ENCODE assay signal across 13 cellular contexts in the genomic region with DNA sequence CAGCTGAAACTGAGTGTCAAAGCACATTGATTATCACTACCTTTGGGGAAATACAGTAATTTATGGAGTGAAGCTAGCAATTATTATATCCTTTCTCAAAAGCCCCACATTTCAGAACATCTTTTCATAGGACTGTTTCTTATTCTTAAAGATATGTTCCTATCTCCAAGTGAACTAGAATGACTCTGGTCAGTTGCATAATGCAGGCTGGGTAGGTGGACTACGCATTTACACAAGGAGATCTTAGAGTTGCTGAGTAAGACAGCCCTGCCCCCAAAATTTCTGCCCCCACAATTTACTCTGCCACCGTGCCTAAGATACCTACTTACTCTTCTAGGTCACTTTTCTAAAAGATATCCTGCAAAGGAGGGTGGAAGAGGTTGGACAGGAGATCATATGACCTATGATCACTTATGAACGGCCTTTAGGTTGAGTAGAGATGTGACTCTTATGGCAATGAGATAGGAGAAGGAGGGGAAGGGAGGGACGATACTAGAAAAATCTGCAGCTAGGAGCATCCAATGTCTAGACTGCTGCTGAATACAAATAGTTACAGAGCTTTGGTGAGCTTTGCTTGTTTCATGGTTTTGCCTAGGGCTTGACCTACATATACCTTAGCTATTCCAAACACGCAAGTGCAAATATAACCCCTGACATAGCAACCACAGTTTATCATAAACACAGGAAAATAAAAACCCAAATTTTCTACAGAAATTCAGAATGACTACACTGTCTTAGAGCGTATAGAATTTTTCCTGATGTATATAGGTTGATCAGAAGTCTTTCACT.
DNase-seq lines count a peak whose midpoint lies in the region; ATAC-seq, FAIRE-seq and TF ChIP-seq lines count a peak whose summit lies in the region.
"Had no signal": no experiment of that assay in that cellular context is flagged by ENCODE, and none has a peak within 500 bp of the region (broad histone marks: within the 10 kb centered on the region; RNA-seq: fewer than 3 reads in every experiment).

No MANE protein-coding gene starts in this region.

- H3K4me1 ChIP-seq in PC-3 (ENCODE audit: insufficient read depth, low read length) (peaks cover 14% of the 10 kb centered on the region), vagina (peaks cover 17% of the 10 kb centered on the region)

- H3K36me3 ChIP-seq in PC-3 (ENCODE audit: low read depth, low read length) = no peaks in the 10 kb centered on the region
- H3K36me3 ChIP-seq in vagina = no peaks in the 10 kb centered on the region

- H3F3A ChIP-seq in PC-3 (ENCODE audit: low read length, unreplicated experiment) = no peaks in the 10 kb centered on the region

- FAIRE-seq in GM12892 (lab: Jason Lieb, UNC) = no peak
- FAIRE-seq: K562 had no signal

- DNase-seq in ELR (ENCODE audit: low read depth) (peak; percentile 17), PC-3 (peak; percentile 38), fibroblast of villous mesenchyme (ENCODE audit: low read depth) (peak; percentile 28), GM12892 (ENCODE audit: insufficient read length) (no peak), cerebellum (ENCODE audit: low spot score) (no peak), vagina (ENCODE audit: extremely low spot score in 2 of 2) (no peak)
- DNase-seq: CD8-positive, alpha-beta T cell; COR-L47; DND-41; GF-D8 had no signal

- no peaks in the 10 kb centered on the region for H3K79me2 ChIP-seq in PC-3 (ENCODE audit: low read length)

- H3K4me2 ChIP-seq in PC-3 (ENCODE audit: low read length) = no peak overlapping the region

- H3K4me3 ChIP-seq in PC-3 (ENCODE audit: low read length) (no peak overlapping the region), fibroblast of villous mesenchyme (ENCODE audit: low read depth, low read length) (no peak overlapping the region), vagina (no peak overlapping the region)
- H3K4me3 ChIP-seq: K562 had no signal

- TF ChIP-seq CTCF in PC-3 (conservative IDR thresholded peaks at IDR 0.05; ENCODE audit: low read depth, low read length) = no peak
- TF ChIP-seq CTCF in fibroblast of villous mesenchyme (IDR thresholded peaks at IDR 0.05; ENCODE audit: insufficient read depth, low read depth, low read length) = no peak
- no peak for TF ChIP-seq CTCF in vagina (IDR thresholded peaks at IDR 0.05)

- H2AFZ ChIP-seq in PC-3 (ENCODE audit: low read length) = no peak overlapping the region

- BruUV-seq in PC-3 (replicated peaks; lab: Mats Ljungman, UMichigan) = no TSS peak

- H3K9me3 ChIP-seq in PC-3 (ENCODE audit: low read length) (no peaks in the 10 kb centered on the region), vagina (no peaks in the 10 kb centered on the region)

- CTCF ChIA-PET in PC-3 (lab: Charles Lee) = no interaction called here

- no peak for ATAC-seq in PC-3
- no peak for ATAC-seq in HG02588 (IDR thresholded peaks at IDR 0.05; ENCODE audit: unreplicated experiment)
- ATAC-seq: CD8-positive, alpha-beta T cell; HCT116; K562 had no signal

- no peaks in the 10 kb centered on the region for H4K20me1 ChIP-seq in PC-3 (ENCODE audit: low read length)

- H3K9me2 ChIP-seq in PC-3 (replicated peaks; ENCODE audit: low read length) = no peaks in the 10 kb centered on the region

- no peak for TF ChIP-seq POLR2A in GM12892 (IDR thresholded peaks at IDR 0.05; ENCODE audit: low read depth, low read length)
- no peak for TF ChIP-seq POLR2A in vagina (IDR thresholded peaks at IDR 0.05)

- H3K27ac ChIP-seq in PC-3 (ENCODE audit: low read length) (no peak overlapping the region), vagina (no peak overlapping the region)

- POLR2A ChIA-PET in PC-3 (lab: Charles Lee; ENCODE audit: unreplicated experiment) = no interaction called here

- no peak overlapping the region for H3K9ac ChIP-seq in PC-3 (ENCODE audit: low read length)

- intact Hi-C loops in PC-3 (cut with micrococcal nuclease) = loop anchor here (5.0 to 10.0 kb wide), 2 partner anchors 41 to 47 kb away; no protein-coding TSS in a partner anchor
- intact Hi-C loops in vagina (cut with DNase I) = no loop called here

- H3K27me3 ChIP-seq in PC-3 (ENCODE audit: low read length) (no peaks in the 10 kb centered on the region), vagina (no peaks in the 10 kb centered on the region)

Comparison
In these comparisons a context has a peak if more than half of its experiments do, and no peak if none do; other contexts are left out.
1. DNase-seq: peak in ELR (single experiment), PC-3 (single experiment) and fibroblast of villous mesenchyme (single experiment); none in GM12892 (single experiment), cerebellum (single experiment) and vagina (0 of 2).